In the genomic region with DNA sequence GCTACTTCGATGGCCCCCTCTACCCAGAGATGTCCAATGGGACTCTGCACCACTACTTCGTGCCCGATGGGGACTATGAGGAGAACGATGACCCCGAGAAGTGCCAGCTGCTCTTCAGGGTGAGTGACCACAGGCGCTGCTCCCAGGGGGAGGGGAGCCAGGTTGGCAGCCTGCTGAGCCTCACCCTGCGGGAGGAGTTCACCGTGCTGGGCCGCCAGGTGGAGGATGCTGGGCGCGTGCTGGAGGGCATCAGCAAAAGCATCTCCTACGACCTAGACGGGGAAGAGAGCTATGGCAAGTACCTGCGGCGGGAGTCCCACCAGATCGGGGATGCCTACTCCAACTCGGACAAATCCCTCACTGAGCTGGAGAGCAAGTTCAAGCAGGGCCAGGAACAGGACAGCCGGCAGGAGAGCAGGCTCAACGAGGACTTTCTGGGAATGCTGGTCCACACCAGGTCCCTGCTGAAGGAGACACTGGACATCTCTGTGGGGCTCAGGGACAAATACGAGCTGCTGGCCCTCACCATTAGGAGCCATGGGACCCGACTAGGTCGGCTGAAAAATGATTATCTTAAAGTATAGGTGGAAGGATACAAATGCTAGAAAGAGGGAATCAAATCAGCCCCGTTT, we compare ENCODE assay signal across 12 cellular contexts. TPM values are rescaled to one million over a fixed set of nuclear protein-coding genes. Genes with fewer than 3 reads are reported as not detected.
DNase-seq lines count a peak whose midpoint lies in the region; ATAC-seq and TF ChIP-seq lines count a peak whose summit lies in the region.
"Had no signal": no experiment of that assay in that cellular context is flagged by ENCODE, and none has a peak within 500 bp of the region (broad histone marks: within the 10 kb centered on the region; RNA-seq: fewer than 3 reads in every experiment).

No MANE protein-coding gene starts in this region.

- TF ChIP-seq POLR2A in body of pancreas (IDR thresholded peaks at IDR 0.05) (no peak), ovary (IDR thresholded peaks at IDR 0.05) (no peak)

- peak; percentile 21 for DNase-seq in AG20443 (ENCODE audit: low spot score)
- DNase-seq in body of pancreas: peak in 3 of 4 donors; percentile 15 to 24 (median 16)
- no peak for DNase-seq in right atrium auricular region (ENCODE audit: low spot score)
- peak; percentile 17 to 41 (median 35) for DNase-seq in ovary
- DNase-seq in Caco-2: no peak
- no peak for DNase-seq in SW 1271 (lab: John Stamatoyannopoulos, UW)
- no peak for DNase-seq in retina
- DNase-seq in dedifferentiated amniotic fluid mesenchymal stem cell (ENCODE audit: extremely low spot score): no peak
- DNase-seq: activated CD4-positive, alpha-beta memory T cell treated with anti-CD3 and anti-CD28 coated beads, Interleukin-2, amount 10 ng/mL, durations not matched to agents 7 days and 5 days; KBM-7; stimulated activated naive CD4-positive, alpha-beta T cell treated with Interleukin-2 at 50 U/mL for 16 hours had no signal

- TF ChIP-seq CTCF in body of pancreas (IDR thresholded peaks at IDR 0.05) (no peak), right atrium auricular region (IDR thresholded peaks at IDR 0.05) (no peak), ovary (IDR thresholded peaks at IDR 0.05) (no peak), Caco-2 (IDR thresholded peaks at IDR 0.05; ENCODE audit: insufficient read depth in 1 of 2, low read depth in 1 of 2, low read length in 1 of 2, severe bottlenecking in 1 of 2, unreplicated experiment in 1 of 2) (no peak)

- H3K9me3 ChIP-seq in body of pancreas (no peaks in the 10 kb centered on the region), right atrium auricular region (no peaks in the 10 kb centered on the region), ovary (no peaks in the 10 kb centered on the region), Caco-2 (no peaks in the 10 kb centered on the region)

- H3K36me3 ChIP-seq in body of pancreas (replicated peaks in 1 of 2; ENCODE audit: insufficient read depth in 1 of 2, low read depth in 2 of 2) (no peaks in the 10 kb centered on the region), right atrium auricular region (no peaks in the 10 kb centered on the region), ovary (no peaks in the 10 kb centered on the region), Caco-2 (ENCODE audit: control insufficient read depth, insufficient read depth, low read length) (no peaks in the 10 kb centered on the region)

- TF ChIP-seq EP300 in ovary (IDR thresholded peaks at IDR 0.05): no peak

- CTCF ChIA-PET in Caco-2 (lab: Charles Lee): no interaction called here

- H3K27ac ChIP-seq in body of pancreas (peak overlapping the region in 2 of 4 donors; percentile 38 to 56), right atrium auricular region (peak overlapping the region; percentile 83), ovary (peak overlapping the region in 1 of 2 donors; percentile 2)
- H3K27ac ChIP-seq: C4-2B had no signal

- no TSS peak for BruUV-seq in Caco-2 (replicated peaks; lab: Mats Ljungman, UMichigan)

- WGBS in body of pancreas, 2 donors: 26 to 30% methylated on average over 11 to 23 of the region's 23 CpGs
- 14 to 29% (median 14%) methylated on average over 23 of the region's 23 CpGs for WGBS in ovary, 3 donors

- no peak overlapping the region for H3K27ac Mint-ChIP-seq in Caco-2 (ENCODE audit: unreplicated experiment)
- H3K27ac Mint-ChIP-seq: activated CD4-positive, alpha-beta memory T cell treated with anti-CD3 and anti-CD28 coated beads, Interleukin-2, amount 10 ng/mL, durations not matched to agents 7 days and 5 days had no signal

- POLR2A ChIA-PET in Caco-2 (lab: Charles Lee): no interaction called here

- intact Hi-C loops in body of pancreas (cut with DNase I): no loop called here
- intact Hi-C loops in ovary (cut with DNase I): no loop called here
- intact Hi-C loops in Caco-2 (cut with micrococcal nuclease; ENCODE audit: unreplicated experiment): no loop called here

- no peaks in the 10 kb centered on the region for H3K4me1 Mint-ChIP-seq in Caco-2 (ENCODE audit: low read depth, unreplicated experiment)
- H3K4me1 Mint-ChIP-seq: activated CD4-positive, alpha-beta memory T cell treated with anti-CD3 and anti-CD28 coated beads, Interleukin-2, amount 10 ng/mL, durations not matched to agents 7 days and 5 days had no signal

- peak; percentile 58 for ATAC-seq in body of pancreas

- no peaks in the 10 kb centered on the region for H3K9me3 Mint-ChIP-seq in Caco-2 (ENCODE audit: unreplicated experiment)
- H3K9me3 Mint-ChIP-seq: activated CD4-positive, alpha-beta memory T cell treated with anti-CD3 and anti-CD28 coated beads, Interleukin-2, amount 10 ng/mL, durations not matched to agents 7 days and 5 days had no signal

- H3K4me1 ChIP-seq in body of pancreas (peaks cover 10% of the 10 kb centered on the region), right atrium auricular region (no peaks in the 10 kb centered on the region), ovary (ENCODE audit: insufficient read depth) (peaks cover 5% of the 10 kb centered on the region), Caco-2 (no peaks in the 10 kb centered on the region)

- no peak overlapping the region for H3K4me3 Mint-ChIP-seq in Caco-2 (ENCODE audit: unreplicated experiment)
- H3K4me3 Mint-ChIP-seq: activated CD4-positive, alpha-beta memory T cell treated with anti-CD3 and anti-CD28 coated beads, Interleukin-2, amount 10 ng/mL, durations not matched to agents 7 days and 5 days had no signal

- H3K4me3 ChIP-seq in body of pancreas: no peak overlapping the region
- H3K4me3 ChIP-seq in right atrium auricular region: peak overlapping the region; percentile 50 to 58
- H3K4me3 ChIP-seq in ovary: peak overlapping the region; percentile 64
- H3K4me3 ChIP-seq in Caco-2 (ENCODE audit: low read depth, low read length): no peak overlapping the region

- peaks cover 2% of the 10 kb centered on the region for H3K27me3 Mint-ChIP-seq in Caco-2 (ENCODE audit: insufficient read depth, unreplicated experiment)
- H3K27me3 Mint-ChIP-seq: activated CD4-positive, alpha-beta memory T cell treated with anti-CD3 and anti-CD28 coated beads, Interleukin-2, amount 10 ng/mL, durations not matched to agents 7 days and 5 days had no signal

- no peaks in the 10 kb centered on the region for H3K27me3 ChIP-seq in body of pancreas
- no peaks in the 10 kb centered on the region for H3K27me3 ChIP-seq in right atrium auricular region
- H3K27me3 ChIP-seq in ovary: no peaks in the 10 kb centered on the region
- H3K27me3 ChIP-seq in Caco-2 (replicated peaks; ENCODE audit: control insufficient read depth, insufficient read depth, low read length): no peaks in the 10 kb centered on the region

- no peaks in the 10 kb centered on the region for H3K36me3 Mint-ChIP-seq in Caco-2 (ENCODE audit: insufficient read depth, unreplicated experiment)

RNA-seq across cellular contexts. Expression of gene FIBIN, which starts 0.8 kb away (rescaled TPM):
- 10 to 100 TPM in 1 of 2 donors, 1 to 10 TPM in 1; 9.6 to 10.5 TPM for total RNA-seq in body of pancreas
- total RNA-seq in right atrium auricular region: 10 to 100 TPM; 13.9 to 25.5 TPM
- total RNA-seq in ovary: 10 to 100 TPM in 6 of 7 donors, 1 to 10 TPM in 1; 5.2 to 28.4 (median 15.9) TPM
- 10 to 100 TPM; 29.4 to 43.9 TPM for polyA plus RNA-seq in ovary
- 0.16 TPM in 1 of 2 replicates, not detected in the other for total RNA-seq in Caco-2 (2022)
- total RNA-seq: activated CD4-positive, alpha-beta memory T cell treated with anti-CD3 and anti-CD28 coated beads, Interleukin-2, amount 10 ng/mL, durations not matched to agents 7 days and 5 days had no signal

RNA-seq across cellular contexts. Expression of gene BBOX1, which starts 45.9 kb away (rescaled TPM):
- total RNA-seq in body of pancreas (not detected), right atrium auricular region (not detected), ovary (1 to 10 TPM in 1 of 7 donors, under 1 TPM in 3, not detected in 3; 0.25 to 2.3 (median 0.80) TPM), Caco-2 (2022) (not detected in 2 replicates)
- under 1 TPM; 0.04 to 0.37 TPM for polyA plus RNA-seq in ovary
- total RNA-seq: activated CD4-positive, alpha-beta memory T cell treated with anti-CD3 and anti-CD28 coated beads, Interleukin-2, amount 10 ng/mL, durations not matched to agents 7 days and 5 days had no signal

Comparison
In these comparisons a context has a peak if more than half of its experiments do, and no peak if none do; other contexts are left out.
1. DNase-seq: peak in AG20443 (single experiment), body of pancreas (3 of 4) and ovary (5 of 5); none in right atrium auricular region (single experiment), Caco-2 (0 of 2), SW 1271 (0 of 2), retina (single experiment) and dedifferentiated amniotic fluid mesenchymal stem cell (single experiment).
2. H3K4me3 ChIP-seq: peak in right atrium auricular region (2 of 2) and ovary (single experiment); none in body of pancreas (0 of 2) and Caco-2 (single experiment).